8 cellular contexts compared by ENCODE assay signal in genomic region chr17:75777243-75777922, GRCh38. TPM values are rescaled to one million over a fixed set of nuclear protein-coding genes. Genes with fewer than 3 reads are reported as not detected.
DNase-seq lines count a peak whose midpoint lies in the region; ATAC-seq, FAIRE-seq and TF ChIP-seq lines count a peak whose summit lies in the region.

No MANE protein-coding gene starts in this region.

- no peak overlapping the region for H3K56ac ChIP-seq in mesendoderm (ENCODE audit: low read length)

- TF ChIP-seq CTCF in DOHH2 (IDR thresholded peaks at IDR 0.05; ENCODE audit: low read depth, low read length, poor library complexity, severe bottlenecking) (no peak), esophagus muscularis mucosa (IDR thresholded peaks at IDR 0.05) (no peak), pancreas (IDR thresholded peaks at IDR 0.05) (no peak), omental fat pad (IDR thresholded peaks at IDR 0.05) (no peak), GM10248 (IDR thresholded peaks at IDR 0.05; ENCODE audit: control extremely low read depth, extremely low read depth, low read depth, missing control alignments) (no peak)

- H3K36me3 ChIP-seq in DOHH2 (ENCODE audit: control insufficient read depth, low read length) = peaks cover 40% of the 10 kb centered on the region
- peaks cover 58% of the 10 kb centered on the region for H3K36me3 ChIP-seq in SJSA1
- peaks cover 15 to 54% (median 46%) of the 10 kb centered on the region in 4 donors for H3K36me3 ChIP-seq in esophagus muscularis mucosa
- H3K36me3 ChIP-seq in pancreas = peaks cover 0 to 19% (median 5%) of the 10 kb centered on the region in 3 donors
- H3K36me3 ChIP-seq in mesendoderm (ENCODE audit: control insufficient read depth, insufficient read depth, low read length) = peaks cover 7% of the 10 kb centered on the region

- H3K27me3 ChIP-seq in DOHH2 (ENCODE audit: control insufficient read depth, low read length) (no peaks in the 10 kb centered on the region), SJSA1 (replicated peaks) (0 out of 2 replicates have a peak, but pooled peaks cover 5% of the 10 kb centered on the region), esophagus muscularis mucosa (no peaks in the 10 kb centered on the region), pancreas (no peaks in the 10 kb centered on the region), mesendoderm (ENCODE audit: insufficient read depth, low read length, poor library complexity) (no peaks in the 10 kb centered on the region)

- H3K9me2 ChIP-seq in DOHH2 (replicated peaks; ENCODE audit: control insufficient read depth, low read length) = no peaks in the 10 kb centered on the region

- no peak overlapping the region for H2BK15ac ChIP-seq in mesendoderm (replicated peaks; ENCODE audit: low read depth)

- intact Hi-C loops in esophagus muscularis mucosa (cut with DNase I) = loop anchor here (5.0 kb wide), 1 partner anchor 100 kb away; the partner anchor contains the start of gene TRIM47
- intact Hi-C loops in pancreas (cut with DNase I) = no loop called here

- H3K4ac ChIP-seq in mesendoderm (ENCODE audit: low read depth, low read length) = no peak overlapping the region

- H3K4me2 ChIP-seq in DOHH2 (ENCODE audit: low read length) = peak overlapping the region; percentile 80
- no peak overlapping the region for H3K4me2 ChIP-seq in mesendoderm (ENCODE audit: low read length)

- H3K27ac ChIP-seq in DOHH2 (ENCODE audit: low read depth, low read length) (no peak overlapping the region), SJSA1 (no peak overlapping the region), esophagus muscularis mucosa (replicated peaks in 1 of 4) (peak overlapping the region; percentile 38 to 100 (median 100)), pancreas (peak overlapping the region in 2 of 4 donors; percentile 46 to 50), mesendoderm (ENCODE audit: low read depth, low read length) (no peak overlapping the region)

- no peak overlapping the region for H2AK5ac ChIP-seq in mesendoderm (ENCODE audit: low read length)

- CTCF ChIA-PET in GM10248 (lab: Yijun Ruan, JAX) = interaction anchor here (0.8 to 8.6 kb wide), 8 partner anchors 12 to 176 kb away, joined by 3 to 71 read pairs (median 4); partner anchors contain the start of gene GALK1

- peaks cover 45% of the 10 kb centered on the region for H3F3A ChIP-seq in DOHH2 (ENCODE audit: control insufficient read depth, insufficient read depth)

- peak overlapping the region; percentile 87 for H3K4me3 ChIP-seq in DOHH2 (ENCODE audit: low read length)
- peak overlapping the region; percentile 3 for H3K4me3 ChIP-seq in SJSA1
- peak overlapping the region; percentile 80 to 97 (median 94) for H3K4me3 ChIP-seq in esophagus muscularis mucosa
- H3K4me3 ChIP-seq in pancreas = peak overlapping the region in 3 of 4 donors; percentile 84 to 99 (median 86)
- no peak overlapping the region for H3K4me3 ChIP-seq in mesendoderm (ENCODE audit: low read length)

- H3K9ac ChIP-seq in mesendoderm (ENCODE audit: low read length) = no peak overlapping the region

- no peak overlapping the region for H2BK5ac ChIP-seq in mesendoderm (ENCODE audit: low read length)

- TF ChIP-seq POLR2A in esophagus muscularis mucosa (IDR thresholded peaks at IDR 0.05; ENCODE audit: low read depth) = no peak

- no peak overlapping the region for H3K23ac ChIP-seq in mesendoderm (ENCODE audit: low read length)

- peaks cover 2% of the 10 kb centered on the region for H3K79me1 ChIP-seq in mesendoderm (ENCODE audit: low read length)

- POLR2A ChIA-PET in GM10248 (lab: Yijun Ruan, JAX) = interaction anchor here (0.6 to 7.2 kb wide), 8 partner anchors 7 to 98 kb away, joined by 4 to 97 read pairs (median 8); partner anchors contain the start of genes GALK1, UNC13D, UNK and WBP2

- DNase-seq in SJSA1 (ENCODE audit: low read depth in 1 of 2, low spot score in 2 of 2) (no peak), esophagus muscularis mucosa (ENCODE audit: extremely low spot score) (no peak), pancreas (peak in 1 of 6 donors; percentile 24), omental fat pad (ENCODE audit: low spot score) (no peak), NCI-H82 (lab: John Stamatoyannopoulos, UW) (no peak), mesendoderm (no peak), GM10248 (ENCODE audit: extremely low spot score) (no peak)

- peaks cover 20% of the 10 kb centered on the region for H4K20me1 ChIP-seq in DOHH2 (ENCODE audit: control insufficient read depth, insufficient read depth, low read depth, low read length)

- H3K4me1 ChIP-seq in DOHH2 (ENCODE audit: control insufficient read depth, low read length) (peaks cover 31% of the 10 kb centered on the region), SJSA1 (replicated peaks) (peaks cover 17% of the 10 kb centered on the region), esophagus muscularis mucosa (peaks cover 26 to 45% (median 34%) of the 10 kb centered on the region in 4 donors), pancreas (peaks cover 5 to 26% (median 15%) of the 10 kb centered on the region in 3 donors), mesendoderm (ENCODE audit: control insufficient read depth, low read depth, low read length) (no peaks in the 10 kb centered on the region)

- no peak overlapping the region for H4K8ac ChIP-seq in mesendoderm (ENCODE audit: low read depth, low read length)

- ATAC-seq in pancreas (no peak), omental fat pad (ENCODE audit: low FRiP score) (no peak)

- TF ChIP-seq EP300 in esophagus muscularis mucosa (IDR thresholded peaks at IDR 0.05) = no peak

- H3K18ac ChIP-seq in mesendoderm (ENCODE audit: low read length) = no peak overlapping the region

- WGBS in esophagus muscularis mucosa = 4% methylated on average over 2 of the region's 2 CpGs
- 3 to 9% methylated on average over 2 of the region's 2 CpGs for WGBS in pancreas, 2 donors
- WGBS in mesendoderm (ENCODE audit: extremely low coverage, insufficient coverage, low lambda C conversion rate) = no CpG with 5 or more reads among the region's 2 CpGs

- FAIRE-seq in pancreas (lab: Jason Lieb, UNC) = no peak

- no peak overlapping the region for H2BK120ac ChIP-seq in mesendoderm (ENCODE audit: low read depth, low read length)

- peaks cover 28% of the 10 kb centered on the region for H3K79me2 ChIP-seq in DOHH2 (ENCODE audit: control insufficient read depth, low read length)
- H3K79me2 ChIP-seq in mesendoderm (ENCODE audit: control insufficient read depth, insufficient read depth, low read length) = peaks cover 16% of the 10 kb centered on the region

- H4K5ac ChIP-seq in mesendoderm (ENCODE audit: low read length) = no peak overlapping the region

- H3K9me3 ChIP-seq in DOHH2 (ENCODE audit: control insufficient read depth, insufficient read depth, low read length) = no peaks in the 10 kb centered on the region
- H3K9me3 ChIP-seq in SJSA1 (replicated peaks) = no peaks in the 10 kb centered on the region; the same call in 1 of the 2 replicates
- no peaks in the 10 kb centered on the region for H3K9me3 ChIP-seq in esophagus muscularis mucosa
- H3K9me3 ChIP-seq in pancreas = no peaks in the 10 kb centered on the region

RNA-seq across cellular contexts. Expression of gene UNK, which starts 7.2 kb away (rescaled TPM):
- 28.8 and 42.8 TPM in 2 replicates for total RNA-seq in SJSA1 (2014; rRNA removed; shearing (Covaris generic))
- total RNA-seq in esophagus muscularis mucosa = 10 to 100 TPM; 18.0 to 23.7 (median 20.0) TPM
- 10 to 100 TPM; 12.8 to 18.0 (median 14.0) TPM for total RNA-seq in pancreas
- polyA plus RNA-seq in pancreas = 10 to 100 TPM; 28.7 to 28.9 TPM
- total RNA-seq in omental fat pad = 10 to 100 TPM; 19.4 to 38.9 (median 24.3) TPM
- polyA plus RNA-seq in mesendoderm (2013, experiment 1 of 2) = 26.1 TPM
- polyA plus RNA-seq in mesendoderm (2013, experiment 2 of 2) = 24.3 TPM

RNA-seq across cellular contexts. Expression of gene GALK1, which starts 12.4 kb away (rescaled TPM):
- total RNA-seq in SJSA1 (2014; rRNA removed; shearing (Covaris generic)) = 50.5 and 50.6 TPM in 2 replicates
- total RNA-seq in esophagus muscularis mucosa (10 to 100 TPM; 16.9 to 34.1 (median 24.4) TPM), pancreas (10 to 100 TPM; 18.0 to 23.2 (median 19.6) TPM), omental fat pad (10 to 100 TPM; 15.9 to 51.5 (median 28.5) TPM)
- polyA plus RNA-seq in pancreas = 10 to 100 TPM; 25.5 to 29.8 TPM
- 11.8 TPM for polyA plus RNA-seq in mesendoderm (2013, experiment 1 of 2)
- 10.8 TPM for polyA plus RNA-seq in mesendoderm (2013, experiment 2 of 2)

RNA-seq across cellular contexts. Expression of gene ITGB4, which starts 56.1 kb away (rescaled TPM):
- total RNA-seq in SJSA1 (2014; rRNA removed; shearing (Covaris generic)) = not detected in 2 replicates
- 10 to 100 TPM; 36.5 to 57.4 (median 46.6) TPM for total RNA-seq in esophagus muscularis mucosa
- 10 to 100 TPM; 16.4 to 50.5 (median 20.3) TPM for total RNA-seq in pancreas
- polyA plus RNA-seq in pancreas = 10 to 100 TPM; 23.0 to 25.2 TPM
- 10 to 100 TPM; 10.7 to 27.0 (median 17.3) TPM for total RNA-seq in omental fat pad
- polyA plus RNA-seq in mesendoderm (2013, experiment 1 of 2) = 1.0 TPM
- polyA plus RNA-seq in mesendoderm (2013, experiment 2 of 2) = 1.4 TPM

Comparison
In these comparisons a context has a peak if more than half of its experiments do, and no peak if none do; other contexts are left out.
1. H3K27ac ChIP-seq: peak in esophagus muscularis mucosa (4 of 4); none in DOHH2 (single experiment), SJSA1 (single experiment) and mesendoderm (single experiment).
2. RNA of gene ITGB4, which starts 56.1 kb away (total RNA-seq): 36.5 to 57.4 TPM in esophagus muscularis mucosa, 16.4 to 50.5 TPM in pancreas and 10.7 to 27.0 TPM in omental fat pad; not detected in SJSA1; every median in the first group is over 10 times any median in the second.